In genomic region chr5:156332245-156332644, GRCh38 we compare ENCODE assay signal across 26 cellular contexts.
"Had no signal": no experiment of that assay in that cellular context is flagged by ENCODE, and none has a peak within 500 bp of the region (broad histone marks: within the 10 kb centered on the region; RNA-seq: fewer than 3 reads in every experiment).

No MANE protein-coding gene starts in this region.

- FAIRE-seq: pancreas, urothelium cell line had no signal

- ATAC-seq: naive thymus-derived CD8-positive, alpha-beta T cell; natural killer cell treated with Interleukin-12 subunit alpha and Interleukin-12 subunit beta and Interleukin-15 and Interleukin-18, amount 100 ng/mL, for 72 hours; pancreas; right cardiac atrium; sciatic nerve had no signal

- H3K4me1 ChIP-seq: pancreas, prostate gland, spleen, stomach, tibial nerve, upper lobe of left lung, vagina had no signal

- DNase-seq: naive thymus-derived CD8-positive, alpha-beta T cell; nephron progenitor cell; nucleus accumbens; pancreas; right cardiac atrium; spleen; stimulated activated CD4-positive, alpha-beta T cell treated with anti-CD3 and anti-CD28 coated beads, Interleukin-12 subunit alpha, Interleukin-12 subunit beta, amount 100 ng/mL, for 4 hours; stimulated activated CD4-positive, alpha-beta T cell treated with anti-CD3 and anti-CD28 coated beads, Interleukin-1b, Interleukin-23, amount 100 ng/mL, for 48 hours; stimulated activated CD4-positive, alpha-beta T cell treated with anti-CD3 and anti-CD28 coated beads, Interleukin-4, amount 100 ng/mL, for 1 hour; stimulated activated CD4-positive, alpha-beta T cell treated with anti-CD3 and anti-CD28 coated beads, Interleukin-4, amount 100 ng/mL, for 4 hours; stimulated activated CD8-positive, alpha-beta memory T cell treated with anti-CD3 and anti-CD28 coated beads, Interleukin-4, amount 100 ng/mL, for 48 hours; stimulated activated naive CD4-positive, alpha-beta T cell; stomach; thyroid gland; trophoblast cell; upper lobe of left lung had no signal

- H3K4me3 ChIP-seq: pancreas, prostate gland, skin epidermis, smooth muscle cell, spleen, stomach, thoracic aorta, thyroid gland, tibial nerve, upper lobe of left lung, vagina had no signal

- H3K27ac ChIP-seq: neutrophil, pancreas, prostate gland, skin epidermis, spleen, stomach, thoracic aorta, thyroid gland, tibial nerve, upper lobe of left lung, vagina had no signal

- H3K9me3 ChIP-seq: neutrophil, pancreas, prostate gland, spleen, stomach, thoracic aorta, thyroid gland, tibial nerve, upper lobe of left lung, vagina had no signal

- H3K27me3 ChIP-seq: neutrophil, pancreas, stomach, thyroid gland, tibial nerve, upper lobe of left lung, vagina had no signal

- H3K36me3 ChIP-seq: neutrophil, pancreas, prostate gland, spleen, stomach, thoracic aorta, thyroid gland, tibial nerve, upper lobe of left lung, vagina had no signal
